Comparison of ENCODE assay signal across 8 cellular contexts in genomic region chr17:7858487-7858832, GRCh38. TPM values are rescaled to one million over a fixed set of nuclear protein-coding genes. Genes with fewer than 3 reads are reported as not detected.
DNase-seq lines count a peak whose midpoint lies in the region; ATAC-seq and TF ChIP-seq lines count a peak whose summit lies in the region.

No MANE protein-coding gene starts in this region.

- no peak overlapping the region for H3K27ac Mint-ChIP-seq in activated naive CD4-positive, alpha-beta T cell treated with anti-CD3 and anti-CD28 coated beads for 36 hours

- no peaks in the 10 kb centered on the region for H3K9me3 Mint-ChIP-seq in activated naive CD4-positive, alpha-beta T cell treated with anti-CD3 and anti-CD28 coated beads for 36 hours

- H3K27ac ChIP-seq in gastrocnemius medialis = peak overlapping the region; percentile 91 to 99 (median 96)

- DNase-seq in ELF-1 (ENCODE audit: low read depth, low spot score) (peak; percentile 77), left ventricle myocardium superior (peak; percentile 61), gastrocnemius medialis (peak in 1 of 2 donors; percentile 32), NCI-H146 (lab: John Stamatoyannopoulos, UW) (no peak), GF-D8 (lab: John Stamatoyannopoulos, UW) (no peak), HUDEP-2 (lab: John Stamatoyannopoulos, UW; ENCODE audit: unreplicated experiment in 76 of 76) (no peak)
- peak; percentile 53 for DNase-seq in activated naive CD4-positive, alpha-beta T cell treated with anti-CD3 and anti-CD28 coated beads for 36 hours

- no peaks in the 10 kb centered on the region for H3K9me2 ChIP-seq in Loucy (replicated peaks; ENCODE audit: low read depth, low read length)

- peak overlapping the region; percentile 71 for H3K9ac ChIP-seq in Loucy (ENCODE audit: low read depth, low read length, poor library complexity, severe bottlenecking)

- no peak overlapping the region for H3K4me3 Mint-ChIP-seq in activated naive CD4-positive, alpha-beta T cell treated with anti-CD3 and anti-CD28 coated beads for 36 hours

- H3K36me3 ChIP-seq in Loucy (ENCODE audit: insufficient read depth, low read length) = no peaks in the 10 kb centered on the region; the same call in 1 of the 2 replicates
- no peaks in the 10 kb centered on the region for H3K36me3 ChIP-seq in gastrocnemius medialis

- no peaks in the 10 kb centered on the region for H3F3A ChIP-seq in Loucy (ENCODE audit: low read depth)

- in situ Hi-C loops in gastrocnemius medialis (cut with MboI; ENCODE audit: low sequenced_read_pairs in 4 of 4) = loop anchor here in 2 of 4 donors (25.0 kb wide), 1 partner anchor 129 kb away; no protein-coding TSS in a partner anchor

- peaks cover 16% of the 10 kb centered on the region for H3K4me1 Mint-ChIP-seq in activated naive CD4-positive, alpha-beta T cell treated with anti-CD3 and anti-CD28 coated beads for 36 hours (ENCODE audit: low read depth)

- H3K36me3 Mint-ChIP-seq in activated naive CD4-positive, alpha-beta T cell treated with anti-CD3 and anti-CD28 coated beads for 36 hours (ENCODE audit: low read depth) = peaks cover 10% of the 10 kb centered on the region

- H3K4me1 ChIP-seq in Loucy (ENCODE audit: insufficient read depth, low read length, poor library complexity, severe bottlenecking) (peaks cover 19% of the 10 kb centered on the region), gastrocnemius medialis (peaks cover 25 to 36% of the 10 kb centered on the region in 2 donors)

- peak overlapping the region; percentile 92 for H3K4me2 ChIP-seq in Loucy (ENCODE audit: low read depth, low read length, poor library complexity, severe bottlenecking)

- H3K9me3 ChIP-seq in Loucy (ENCODE audit: insufficient read depth, low read depth, low read length) (no peaks in the 10 kb centered on the region), gastrocnemius medialis (no peaks in the 10 kb centered on the region)

- intact Hi-C loops in activated naive CD4-positive, alpha-beta T cell treated with anti-CD3 and anti-CD28 coated beads for 36 hours (cut with micrococcal nuclease) = loop anchor here (5.0 kb wide), 1 partner anchor 551 kb away; the partner anchor contains the start of gene EIF5A
- intact Hi-C loops in left ventricle myocardium superior (cut with micrococcal nuclease) (loop anchor here (5.0 kb wide), 1 partner anchor 36 kb away; no protein-coding TSS in a partner anchor), gastrocnemius medialis (cut with DNase I; ENCODE audit: low total_unique reads) (loop anchor here (5.0 to 10.0 kb wide), 3 partner anchors 59 to 114 kb away; partner anchors contain the start of genes CNTROB, RNF227 and TRAPPC1)

- no peak for TF ChIP-seq POLR2A in gastrocnemius medialis (IDR thresholded peaks at IDR 0.05)

- TF ChIP-seq CTCF in Loucy (conservative IDR thresholded peaks at IDR 0.05; ENCODE audit: low read length) (no peak), gastrocnemius medialis (IDR thresholded peaks at IDR 0.05 in 4 of 5, conservative IDR thresholded peaks at IDR 0.05 in 1 of 5) (peak; percentile 4 to 44 (median 30))

- peaks cover 21% of the 10 kb centered on the region; the same call in 1 of the 2 replicates for H3K79me2 ChIP-seq in Loucy (ENCODE audit: insufficient read depth, low read length)

- H2AFZ ChIP-seq in Loucy (ENCODE audit: low read length) = no peak overlapping the region

- CTCF ChIA-PET in activated naive CD4-positive, alpha-beta T cell treated with anti-CD3 and anti-CD28 coated beads for 36 hours (lab: Charles Lee) = interaction anchor here (1.1 to 1.2 kb wide), 3 partner anchors 8 to 57 kb away, joined by 3 read pairs; partner anchors contain the start of gene RNF227

- peaks cover 5% of the 10 kb centered on the region for H4K20me1 ChIP-seq in Loucy (ENCODE audit: insufficient read depth, low read length, poor library complexity, severe bottlenecking)

- H3K27me3 ChIP-seq in Loucy (ENCODE audit: insufficient read depth, low read length, poor library complexity, severe bottlenecking) (no peaks in the 10 kb centered on the region), gastrocnemius medialis (no peaks in the 10 kb centered on the region)

- peak; percentile 4 for ATAC-seq in left ventricle myocardium superior
- ATAC-seq in gastrocnemius medialis = no peak

- no peaks in the 10 kb centered on the region for H3K27me3 Mint-ChIP-seq in activated naive CD4-positive, alpha-beta T cell treated with anti-CD3 and anti-CD28 coated beads for 36 hours (ENCODE audit: low read depth)

- H3K4me3 ChIP-seq in Loucy (ENCODE audit: low read length, poor library complexity, severe bottlenecking) (peak overlapping the region; percentile 76), gastrocnemius medialis (peak overlapping the region; percentile 65 to 87 (median 80))

RNA-seq across cellular contexts. Expression of gene CYB5D1, which starts 0.7 kb away (rescaled TPM):
- 1 to 10 TPM; 6.1 to 6.5 TPM for total RNA-seq in activated naive CD4-positive, alpha-beta T cell treated with anti-CD3 and anti-CD28 coated beads for 36 hours
- total RNA-seq in left ventricle myocardium superior = 25.6 TPM
- 10 to 100 TPM in 2 of 4 donors, 1 to 10 TPM in 2; 4.1 to 14.7 (median 9.0) TPM for total RNA-seq in gastrocnemius medialis

RNA-seq across cellular contexts. Expression of gene NAA38, which starts 1.1 kb away (rescaled TPM):
- 10 to 100 TPM; 75.0 to 75.3 TPM for total RNA-seq in activated naive CD4-positive, alpha-beta T cell treated with anti-CD3 and anti-CD28 coated beads for 36 hours
- total RNA-seq in left ventricle myocardium superior (93.2 TPM), gastrocnemius medialis (100 to 1,000 TPM in 2 of 4 donors, 10 to 100 TPM in 2; 57.4 to 133 (median 96.6) TPM)

RNA-seq across cellular contexts. Expression of gene TMEM88, which starts 3.6 kb away (rescaled TPM):
- total RNA-seq in activated naive CD4-positive, alpha-beta T cell treated with anti-CD3 and anti-CD28 coated beads for 36 hours = 1 to 10 TPM; 1.2 to 1.5 TPM
- 32.6 TPM for total RNA-seq in left ventricle myocardium superior
- 10 to 100 TPM; 18.8 to 56.8 (median 27.9) TPM for total RNA-seq in gastrocnemius medialis

RNA-seq across cellular contexts. Expression of gene KDM6B, which starts 24.4 kb away (rescaled TPM):
- 10 to 100 TPM; 22.7 to 24.1 TPM for total RNA-seq in activated naive CD4-positive, alpha-beta T cell treated with anti-CD3 and anti-CD28 coated beads for 36 hours
- total RNA-seq in left ventricle myocardium superior (28.1 TPM), gastrocnemius medialis (1 to 10 TPM; 1.9 to 8.2 (median 4.4) TPM)

RNA-seq across cellular contexts. Expression of gene CHD3, which starts 30.1 kb away (rescaled TPM):
- 100 to 1,000 TPM; 180 to 185 TPM for total RNA-seq in activated naive CD4-positive, alpha-beta T cell treated with anti-CD3 and anti-CD28 coated beads for 36 hours
- 13.1 TPM for total RNA-seq in left ventricle myocardium superior
- total RNA-seq in gastrocnemius medialis = 1 to 10 TPM; 5.4 to 7.7 (median 6.0) TPM

Comparison
In these comparisons a context has a peak if more than half of its experiments do, and no peak if none do; other contexts are left out.
1. DNase-seq: peak in ELF-1 (single experiment), activated naive CD4-positive, alpha-beta T cell treated with anti-CD3 and anti-CD28 coated beads for 36 hours (single experiment) and left ventricle myocardium superior (single experiment); none in NCI-H146 (single experiment), GF-D8 (single experiment) and HUDEP-2 (0 of 76).
2. RNA of gene TMEM88, which starts 3.6 kb away (total RNA-seq): 32.6 TPM in left ventricle myocardium superior (single experiment) and 18.8 to 56.8 TPM in gastrocnemius medialis; 1.2 to 1.5 TPM in activated naive CD4-positive, alpha-beta T cell treated with anti-CD3 and anti-CD28 coated beads for 36 hours; every median in the first group is over 4 times any median in the second.